ENCODE assay signal across 1 cellular context in the genomic region with DNA sequence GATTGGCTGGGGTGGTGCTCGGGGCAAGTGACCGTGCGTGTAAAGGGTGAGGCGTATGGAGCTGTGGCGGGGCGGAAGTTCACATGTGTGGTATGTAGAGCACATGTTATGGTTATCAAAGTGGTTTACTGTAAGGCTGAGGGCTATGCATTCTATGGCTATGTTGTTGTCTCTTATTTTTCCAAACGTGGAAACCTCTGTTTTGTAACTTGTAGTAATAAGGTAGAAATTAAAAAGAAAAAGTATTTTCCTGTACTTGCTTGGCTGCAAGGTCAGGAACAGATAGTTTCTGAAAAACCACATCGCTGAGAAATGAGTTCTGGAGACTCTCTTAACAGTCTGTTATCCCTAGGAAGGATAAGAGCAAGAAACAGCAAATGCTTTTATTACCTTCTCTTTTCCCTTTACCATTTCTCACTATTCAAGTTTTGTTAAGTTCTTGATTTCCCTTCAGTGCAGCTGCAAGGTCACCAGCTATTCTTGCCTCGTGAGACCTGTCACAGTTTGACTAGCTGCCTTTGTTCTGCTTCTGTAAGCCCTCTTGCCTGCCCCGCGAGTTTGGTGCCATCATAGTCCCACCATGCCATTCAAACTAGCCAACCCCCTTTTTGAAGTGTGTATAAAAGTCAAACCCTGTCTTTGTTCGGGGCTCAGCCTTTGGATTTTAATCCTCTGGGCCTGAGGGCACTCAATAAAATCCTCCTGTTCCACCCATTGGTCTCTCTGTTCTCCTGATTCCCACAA.
TF ChIP-seq lines count a peak whose summit lies in the region.

No MANE protein-coding gene starts in this region.

TF ChIP-seq in HepG2, 621 proteins besides CTCF, POLR2A, EP300 and RAD21 (continued from another document and continues in another):
- TF ChIP-seq, protein P1, sequence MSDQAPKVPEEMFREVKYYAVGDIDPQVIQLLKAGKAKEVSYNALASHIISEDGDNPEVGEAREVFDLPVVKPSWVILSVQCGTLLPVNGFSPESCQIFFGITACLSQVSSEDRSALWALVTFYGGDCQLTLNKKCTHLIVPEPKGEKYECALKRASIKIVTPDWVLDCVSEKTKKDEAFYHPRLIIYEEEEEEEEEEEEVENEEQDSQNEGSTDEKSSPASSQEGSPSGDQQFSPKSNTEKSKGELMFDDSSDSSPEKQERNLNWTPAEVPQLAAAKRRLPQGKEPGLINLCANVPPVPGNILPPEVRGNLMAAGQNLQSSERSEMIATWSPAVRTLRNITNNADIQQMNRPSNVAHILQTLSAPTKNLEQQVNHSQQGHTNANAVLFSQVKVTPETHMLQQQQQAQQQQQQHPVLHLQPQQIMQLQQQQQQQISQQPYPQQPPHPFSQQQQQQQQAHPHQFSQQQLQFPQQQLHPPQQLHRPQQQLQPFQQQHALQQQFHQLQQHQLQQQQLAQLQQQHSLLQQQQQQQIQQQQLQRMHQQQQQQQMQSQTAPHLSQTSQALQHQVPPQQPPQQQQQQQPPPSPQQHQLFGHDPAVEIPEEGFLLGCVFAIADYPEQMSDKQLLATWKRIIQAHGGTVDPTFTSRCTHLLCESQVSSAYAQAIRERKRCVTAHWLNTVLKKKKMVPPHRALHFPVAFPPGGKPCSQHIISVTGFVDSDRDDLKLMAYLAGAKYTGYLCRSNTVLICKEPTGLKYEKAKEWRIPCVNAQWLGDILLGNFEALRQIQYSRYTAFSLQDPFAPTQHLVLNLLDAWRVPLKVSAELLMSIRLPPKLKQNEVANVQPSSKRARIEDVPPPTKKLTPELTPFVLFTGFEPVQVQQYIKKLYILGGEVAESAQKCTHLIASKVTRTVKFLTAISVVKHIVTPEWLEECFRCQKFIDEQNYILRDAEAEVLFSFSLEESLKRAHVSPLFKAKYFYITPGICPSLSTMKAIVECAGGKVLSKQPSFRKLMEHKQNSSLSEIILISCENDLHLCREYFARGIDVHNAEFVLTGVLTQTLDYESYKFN (CRISPR knock-in tag; conservative IDR thresholded peaks at IDR 0.05), result peak; percentile 41; the same call in 1 of the 2 replicates
- TF ChIP-seq, protein P2, sequence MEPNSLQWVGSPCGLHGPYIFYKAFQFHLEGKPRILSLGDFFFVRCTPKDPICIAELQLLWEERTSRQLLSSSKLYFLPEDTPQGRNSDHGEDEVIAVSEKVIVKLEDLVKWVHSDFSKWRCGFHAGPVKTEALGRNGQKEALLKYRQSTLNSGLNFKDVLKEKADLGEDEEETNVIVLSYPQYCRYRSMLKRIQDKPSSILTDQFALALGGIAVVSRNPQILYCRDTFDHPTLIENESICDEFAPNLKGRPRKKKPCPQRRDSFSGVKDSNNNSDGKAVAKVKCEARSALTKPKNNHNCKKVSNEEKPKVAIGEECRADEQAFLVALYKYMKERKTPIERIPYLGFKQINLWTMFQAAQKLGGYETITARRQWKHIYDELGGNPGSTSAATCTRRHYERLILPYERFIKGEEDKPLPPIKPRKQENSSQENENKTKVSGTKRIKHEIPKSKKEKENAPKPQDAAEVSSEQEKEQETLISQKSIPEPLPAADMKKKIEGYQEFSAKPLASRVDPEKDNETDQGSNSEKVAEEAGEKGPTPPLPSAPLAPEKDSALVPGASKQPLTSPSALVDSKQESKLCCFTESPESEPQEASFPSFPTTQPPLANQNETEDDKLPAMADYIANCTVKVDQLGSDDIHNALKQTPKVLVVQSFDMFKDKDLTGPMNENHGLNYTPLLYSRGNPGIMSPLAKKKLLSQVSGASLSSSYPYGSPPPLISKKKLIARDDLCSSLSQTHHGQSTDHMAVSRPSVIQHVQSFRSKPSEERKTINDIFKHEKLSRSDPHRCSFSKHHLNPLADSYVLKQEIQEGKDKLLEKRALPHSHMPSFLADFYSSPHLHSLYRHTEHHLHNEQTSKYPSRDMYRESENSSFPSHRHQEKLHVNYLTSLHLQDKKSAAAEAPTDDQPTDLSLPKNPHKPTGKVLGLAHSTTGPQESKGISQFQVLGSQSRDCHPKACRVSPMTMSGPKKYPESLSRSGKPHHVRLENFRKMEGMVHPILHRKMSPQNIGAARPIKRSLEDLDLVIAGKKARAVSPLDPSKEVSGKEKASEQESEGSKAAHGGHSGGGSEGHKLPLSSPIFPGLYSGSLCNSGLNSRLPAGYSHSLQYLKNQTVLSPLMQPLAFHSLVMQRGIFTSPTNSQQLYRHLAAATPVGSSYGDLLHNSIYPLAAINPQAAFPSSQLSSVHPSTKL (CRISPR knock-in tag; IDR thresholded peaks at IDR 0.05), result 0 out of 2 replicates have a peak, but pooled peaks have one; percentile 18
- TF ChIP-seq, protein P3, sequence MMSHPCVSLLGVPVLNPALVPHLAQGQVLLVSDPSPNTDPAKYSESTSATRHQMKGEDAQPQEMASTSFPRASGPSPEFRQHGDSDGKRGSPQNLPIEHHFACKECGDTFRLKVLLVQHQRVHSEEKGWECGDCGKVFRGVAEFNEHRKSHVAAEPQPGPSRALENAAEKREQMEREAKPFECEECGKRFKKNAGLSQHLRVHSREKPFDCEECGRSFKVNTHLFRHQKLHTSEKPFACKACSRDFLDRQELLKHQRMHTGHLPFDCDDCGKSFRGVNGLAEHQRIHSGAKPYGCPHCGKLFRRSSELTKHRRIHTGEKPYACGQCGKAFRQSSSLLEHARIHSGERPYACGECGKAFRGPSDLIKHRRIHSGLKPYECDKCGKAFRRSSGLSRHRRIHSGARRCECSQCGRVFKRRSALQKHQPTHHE (CRISPR knock-in tag; IDR thresholded peaks at IDR 0.05; ENCODE audit: borderline replicate concordance), result no peak
- TF ChIP-seq NONO (IDR thresholded peaks at IDR 0.05) (no peak), NONO (CRISPR knock-in tag; conservative IDR thresholded peaks at IDR 0.05) (peak; percentile 82), SOX13 (IDR thresholded peaks at IDR 0.05) (peak; percentile 61; the same call in 1 of the 2 replicates), SOX13 (CRISPR knock-in tag; conservative IDR thresholded peaks at IDR 0.05 in 1 of 2, IDR thresholded peaks at IDR 0.05 in 1 of 2) (peak in 1 of 2 experiments; percentile 97; a peak in 2 of 4 replicates), ZNF251 (CRISPR knock-in tag; IDR thresholded peaks at IDR 0.05) (no peak), ZNF205 (CRISPR knock-in tag; IDR thresholded peaks at IDR 0.05) (0 out of 2 replicates have a peak, but pooled peaks have one; percentile 24), ZNF235 (CRISPR knock-in tag; IDR thresholded peaks at IDR 0.05; ENCODE audit: borderline replicate concordance) (0 out of 2 replicates have a peak, but pooled peaks have one; percentile 67), ZNF652 (CRISPR knock-in tag; IDR thresholded peaks at IDR 0.05; ENCODE audit: borderline replicate concordance, low read depth) (0 out of 2 replicates have a peak, but pooled peaks have one; percentile 17), PHF8 (CRISPR knock-in tag; IDR thresholded peaks at IDR 0.05) (no peak), ZKSCAN8 (CRISPR knock-in tag; IDR thresholded peaks at IDR 0.05; ENCODE audit: borderline replicate concordance) (0 out of 2 replicates have a peak, but pooled peaks have one; percentile 3), MTF2 (CRISPR knock-in tag; IDR thresholded peaks at IDR 0.05; ENCODE audit: borderline replicate concordance) (no peak), ZNF546 (CRISPR knock-in tag; conservative IDR thresholded peaks at IDR 0.05) (0 out of 2 replicates have a peak, but pooled peaks have one; percentile 37), ZNF17 (CRISPR knock-in tag; IDR thresholded peaks at IDR 0.05) (no peak), ZNF33A (CRISPR knock-in tag; IDR thresholded peaks at IDR 0.05; ENCODE audit: borderline replicate concordance) (no peak), ZNF101 (CRISPR knock-in tag; IDR thresholded peaks at IDR 0.05; ENCODE audit: borderline replicate concordance, low read depth) (no peak), ZNF143 (CRISPR knock-in tag; IDR thresholded peaks at IDR 0.05) (peak; percentile 13), SALL2 (CRISPR knock-in tag; IDR thresholded peaks at IDR 0.05) (0 out of 2 replicates have a peak, but pooled peaks have one; percentile 84), RBFOX2 (IDR thresholded peaks at IDR 0.05; ENCODE audit: low read depth, low read length) (peak; percentile 91), SRSF9 (IDR thresholded peaks at IDR 0.05; ENCODE audit: borderline replicate concordance, insufficient read depth, low read depth, low read length, poor library complexity, severe bottlenecking) (no peak), FOXP1 (IDR thresholded peaks at IDR 0.05) (no peak), FOXP1 (CRISPR knock-in tag; IDR thresholded peaks at IDR 0.05) (peak; percentile 50), HNRNPK (IDR thresholded peaks at IDR 0.05; ENCODE audit: low read depth, low read length, poor library complexity, severe bottlenecking) (peak; percentile 7), MXI1 (IDR thresholded peaks at IDR 0.05; ENCODE audit: borderline replicate concordance, low read depth, low read length) (peak; percentile 71; the same call in 2 of the 3 replicates), HNRNPLL (IDR thresholded peaks at IDR 0.05; ENCODE audit: low read depth, low read length, poor library complexity, severe bottlenecking) (no peak), KMT2A (CRISPR knock-in tag; IDR thresholded peaks at IDR 0.05) (no peak), ZKSCAN1 (IDR thresholded peaks at IDR 0.05; ENCODE audit: low read length) (peak; percentile 60; the same call in 1 of the 2 replicates)
- TF ChIP-seq, protein P4, sequence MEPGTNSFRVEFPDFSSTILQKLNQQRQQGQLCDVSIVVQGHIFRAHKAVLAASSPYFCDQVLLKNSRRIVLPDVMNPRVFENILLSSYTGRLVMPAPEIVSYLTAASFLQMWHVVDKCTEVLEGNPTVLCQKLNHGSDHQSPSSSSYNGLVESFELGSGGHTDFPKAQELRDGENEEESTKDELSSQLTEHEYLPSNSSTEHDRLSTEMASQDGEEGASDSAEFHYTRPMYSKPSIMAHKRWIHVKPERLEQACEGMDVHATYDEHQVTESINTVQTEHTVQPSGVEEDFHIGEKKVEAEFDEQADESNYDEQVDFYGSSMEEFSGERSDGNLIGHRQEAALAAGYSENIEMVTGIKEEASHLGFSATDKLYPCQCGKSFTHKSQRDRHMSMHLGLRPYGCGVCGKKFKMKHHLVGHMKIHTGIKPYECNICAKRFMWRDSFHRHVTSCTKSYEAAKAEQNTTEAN (CRISPR knock-in tag; conservative IDR thresholded peaks at IDR 0.05), result 0 out of 2 replicates have a peak, but pooled peaks have one; percentile 22
- TF ChIP-seq, protein P5, sequence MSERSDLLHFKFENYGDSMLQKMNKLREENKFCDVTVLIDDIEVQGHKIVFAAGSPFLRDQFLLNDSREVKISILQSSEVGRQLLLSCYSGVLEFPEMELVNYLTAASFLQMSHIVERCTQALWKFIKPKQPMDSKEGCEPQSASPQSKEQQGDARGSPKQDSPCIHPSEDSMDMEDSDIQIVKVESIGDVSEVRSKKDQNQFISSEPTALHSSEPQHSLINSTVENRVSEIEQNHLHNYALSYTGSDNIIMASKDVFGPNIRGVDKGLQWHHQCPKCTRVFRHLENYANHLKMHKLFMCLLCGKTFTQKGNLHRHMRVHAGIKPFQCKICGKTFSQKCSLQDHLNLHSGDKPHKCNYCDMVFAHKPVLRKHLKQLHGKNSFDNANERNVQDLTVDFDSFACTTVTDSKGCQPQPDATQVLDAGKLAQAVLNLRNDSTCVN (CRISPR knock-in tag; IDR thresholded peaks at IDR 0.05; ENCODE audit: borderline replicate concordance), result no peak
- TF ChIP-seq, protein P6, sequence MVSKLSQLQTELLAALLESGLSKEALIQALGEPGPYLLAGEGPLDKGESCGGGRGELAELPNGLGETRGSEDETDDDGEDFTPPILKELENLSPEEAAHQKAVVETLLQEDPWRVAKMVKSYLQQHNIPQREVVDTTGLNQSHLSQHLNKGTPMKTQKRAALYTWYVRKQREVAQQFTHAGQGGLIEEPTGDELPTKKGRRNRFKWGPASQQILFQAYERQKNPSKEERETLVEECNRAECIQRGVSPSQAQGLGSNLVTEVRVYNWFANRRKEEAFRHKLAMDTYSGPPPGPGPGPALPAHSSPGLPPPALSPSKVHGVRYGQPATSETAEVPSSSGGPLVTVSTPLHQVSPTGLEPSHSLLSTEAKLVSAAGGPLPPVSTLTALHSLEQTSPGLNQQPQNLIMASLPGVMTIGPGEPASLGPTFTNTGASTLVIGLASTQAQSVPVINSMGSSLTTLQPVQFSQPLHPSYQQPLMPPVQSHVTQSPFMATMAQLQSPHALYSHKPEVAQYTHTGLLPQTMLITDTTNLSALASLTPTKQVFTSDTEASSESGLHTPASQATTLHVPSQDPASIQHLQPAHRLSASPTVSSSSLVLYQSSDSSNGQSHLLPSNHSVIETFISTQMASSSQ (IDR thresholded peaks at IDR 0.05; ENCODE audit: low read depth), result peak; percentile 55; the same call in 1 of the 2 replicates
- TF ChIP-seq, protein P6 (CRISPR knock-in tag; IDR thresholded peaks at IDR 0.05; ENCODE audit: borderline replicate concordance), result no peak
- TF ChIP-seq, protein P7, sequence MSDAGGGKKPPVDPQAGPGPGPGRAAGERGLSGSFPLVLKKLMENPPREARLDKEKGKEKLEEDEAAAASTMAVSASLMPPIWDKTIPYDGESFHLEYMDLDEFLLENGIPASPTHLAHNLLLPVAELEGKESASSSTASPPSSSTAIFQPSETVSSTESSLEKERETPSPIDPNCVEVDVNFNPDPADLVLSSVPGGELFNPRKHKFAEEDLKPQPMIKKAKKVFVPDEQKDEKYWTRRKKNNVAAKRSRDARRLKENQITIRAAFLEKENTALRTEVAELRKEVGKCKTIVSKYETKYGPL (CRISPR knock-in tag; IDR thresholded peaks at IDR 0.05), result peak; percentile 67; the same call in 1 of the 2 replicates
- TF ChIP-seq, protein P8, sequence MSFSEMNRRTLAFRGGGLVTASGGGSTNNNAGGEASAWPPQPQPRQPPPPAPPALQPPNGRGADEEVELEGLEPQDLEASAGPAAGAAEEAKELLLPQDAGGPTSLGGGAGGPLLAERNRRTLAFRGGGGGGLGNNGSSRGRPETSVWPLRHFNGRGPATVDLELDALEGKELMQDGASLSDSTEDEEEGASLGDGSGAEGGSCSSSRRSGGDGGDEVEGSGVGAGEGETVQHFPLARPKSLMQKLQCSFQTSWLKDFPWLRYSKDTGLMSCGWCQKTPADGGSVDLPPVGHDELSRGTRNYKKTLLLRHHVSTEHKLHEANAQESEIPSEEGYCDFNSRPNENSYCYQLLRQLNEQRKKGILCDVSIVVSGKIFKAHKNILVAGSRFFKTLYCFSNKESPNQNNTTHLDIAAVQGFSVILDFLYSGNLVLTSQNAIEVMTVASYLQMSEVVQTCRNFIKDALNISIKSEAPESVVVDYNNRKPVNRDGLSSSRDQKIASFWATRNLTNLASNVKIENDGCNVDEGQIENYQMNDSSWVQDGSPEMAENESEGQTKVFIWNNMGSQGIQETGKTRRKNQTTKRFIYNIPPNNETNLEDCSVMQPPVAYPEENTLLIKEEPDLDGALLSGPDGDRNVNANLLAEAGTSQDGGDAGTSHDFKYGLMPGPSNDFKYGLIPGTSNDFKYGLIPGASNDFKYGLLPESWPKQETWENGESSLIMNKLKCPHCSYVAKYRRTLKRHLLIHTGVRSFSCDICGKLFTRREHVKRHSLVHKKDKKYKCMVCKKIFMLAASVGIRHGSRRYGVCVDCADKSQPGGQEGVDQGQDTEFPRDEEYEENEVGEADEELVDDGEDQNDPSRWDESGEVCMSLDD (CRISPR knock-in tag; IDR thresholded peaks at IDR 0.05; ENCODE audit: borderline replicate concordance), result no peak; the same call in 1 of the 2 replicates
